ENCODE assay signal across 23 cellular contexts in genomic region chrX:133353233-133353632, GRCh38.
"Had no signal": no experiment of that assay in that cellular context is flagged by ENCODE, and none has a peak within 500 bp of the region (broad histone marks: within the 10 kb centered on the region; RNA-seq: fewer than 3 reads in every experiment).

No MANE protein-coding gene starts in this region.

- ATAC-seq: natural killer cell; right lobe of liver; stimulated activated memory B cell treated with anti-CD40 and anti-IgM and Interleukin-4, amounts not matched to agents 10 μg/mL and 1 μg/mL and 100 μg/mL, for 72 hours; stimulated activated naive CD8-positive, alpha-beta T cell treated with anti-CD3 and anti-CD28 coated beads, Interleukin-15, amount 100 ng/mL, for 72 hours had no signal

- H3K27ac ChIP-seq: left ventricle myocardium inferior, ovary, right atrium auricular region, right lobe of liver, tibial nerve, uterus had no signal

- H3K27me3 Mint-ChIP-seq: naive B cell; progenitor cell of endocrine pancreas; stimulated activated memory B cell treated with anti-CD40 and anti-IgM and Interleukin-4, amounts not matched to agents 10 μg/mL and 1 μg/mL and 100 μg/mL, for 72 hours; stimulated activated naive CD8-positive, alpha-beta T cell treated with anti-CD3 and anti-CD28 coated beads, Interleukin-15, amount 100 ng/mL, for 72 hours; type B pancreatic cell had no signal

- H3K4me1 ChIP-seq: left ventricle myocardium inferior, right atrium auricular region, right lobe of liver, uterus had no signal

- H3K4me2 ChIP-seq: smooth muscle cell had no signal

- H3K27ac Mint-ChIP-seq: mesothelial cell of epicardium; naive B cell; natural killer cell; progenitor cell of endocrine pancreas; stimulated activated memory B cell treated with anti-CD40 and anti-IgM and Interleukin-4, amounts not matched to agents 10 μg/mL and 1 μg/mL and 100 μg/mL, for 72 hours; stimulated activated naive CD8-positive, alpha-beta T cell treated with anti-CD3 and anti-CD28 coated beads, Interleukin-15, amount 100 ng/mL, for 72 hours; type B pancreatic cell had no signal

- H3K36me3 Mint-ChIP-seq: naive B cell; natural killer cell; stimulated activated memory B cell treated with anti-CD40 and anti-IgM and Interleukin-4, amounts not matched to agents 10 μg/mL and 1 μg/mL and 100 μg/mL, for 72 hours had no signal

- H3K9me3 ChIP-seq: left ventricle myocardium inferior, ovary, right atrium auricular region, right lobe of liver, tibial nerve, uterus had no signal

- H3K4me1 Mint-ChIP-seq: natural killer cell; stimulated activated memory B cell treated with anti-CD40 and anti-IgM and Interleukin-4, amounts not matched to agents 10 μg/mL and 1 μg/mL and 100 μg/mL, for 72 hours; stimulated activated naive CD8-positive, alpha-beta T cell treated with anti-CD3 and anti-CD28 coated beads, Interleukin-15, amount 100 ng/mL, for 72 hours had no signal

- DNase-seq: islet precursor cell; left ventricle myocardium inferior; mesendoderm; naive B cell; natural killer cell; ovary; right lobe of liver; stimulated activated CD4-positive, alpha-beta T cell treated with anti-CD3 and anti-CD28 coated beads, Interleukin-1b, Interleukin-23, amount 100 ng/mL, for 48 hours; stimulated activated CD4-positive, alpha-beta T cell treated with anti-CD3 and anti-CD28 coated beads, Interleukin-2, amount 100 ng/mL, for 48 hours; stimulated activated CD4-positive, alpha-beta T cell treated with anti-CD3 and anti-CD28 coated beads, Interleukin-4, amount 100 ng/mL, for 4 hours; stimulated activated CD8-positive, alpha-beta memory T cell treated with anti-CD3 and anti-CD28 coated beads, Interleukin-4, amount 100 ng/mL, for 48 hours; stimulated activated naive CD4-positive, alpha-beta T cell treated with Interleukin-2 at 50 U/mL for 16 hours; stimulated activated naive CD8-positive, alpha-beta T cell treated with anti-CD3 and anti-CD28 coated beads, Interleukin-15, amount 100 ng/mL, for 72 hours; substantia nigra; uterus had no signal

- H3K27me3 ChIP-seq: ovary, right atrium auricular region, right lobe of liver, uterus had no signal

- H3K9me3 Mint-ChIP-seq: mesothelial cell of epicardium; naive B cell; natural killer cell; stimulated activated memory B cell treated with anti-CD40 and anti-IgM and Interleukin-4, amounts not matched to agents 10 μg/mL and 1 μg/mL and 100 μg/mL, for 72 hours; stimulated activated naive CD8-positive, alpha-beta T cell treated with anti-CD3 and anti-CD28 coated beads, Interleukin-15, amount 100 ng/mL, for 72 hours; type B pancreatic cell had no signal

- H3K4me3 ChIP-seq: left ventricle myocardium inferior, lung, ovary, right atrium auricular region, right lobe of liver, smooth muscle cell, tibial nerve, uterus had no signal

- H3K36me3 ChIP-seq: left ventricle myocardium inferior, ovary, right atrium auricular region, right lobe of liver, tibial nerve, uterus had no signal

- H3K4me3 Mint-ChIP-seq: mesothelial cell of epicardium; naive B cell; natural killer cell; stimulated activated memory B cell treated with anti-CD40 and anti-IgM and Interleukin-4, amounts not matched to agents 10 μg/mL and 1 μg/mL and 100 μg/mL, for 72 hours; stimulated activated naive CD8-positive, alpha-beta T cell treated with anti-CD3 and anti-CD28 coated beads, Interleukin-15, amount 100 ng/mL, for 72 hours; type B pancreatic cell had no signal
